In genomic region chr6:154806804-154807203, GRCh38 we compare ENCODE assay signal across 28 cellular contexts.
A peak's percentile ranks its signal among the peaks of the same experiment; 100 is the strongest.
DNase-seq lines count a peak whose midpoint lies in the region; ATAC-seq, FAIRE-seq and TF ChIP-seq lines count a peak whose summit lies in the region.
"Had no signal": no experiment of that assay in that cellular context is flagged by ENCODE, and none has a peak within 500 bp of the region (broad histone marks: within the 10 kb centered on the region; RNA-seq: fewer than 3 reads in every experiment).

No MANE protein-coding gene starts in this region.

- H3K79me2 ChIP-seq in astrocyte (ENCODE audit: insufficient read depth, low read length) = peaks cover 5% of the 10 kb centered on the region

- CTCF ChIA-PET in MCF 10A (lab: Yijun Ruan, JAX) = interaction anchor here (0.5 to 10.1 kb wide), 6 partner anchors 35 to 1942 kb away, joined by 3 to 140 read pairs (median 6); no protein-coding TSS in a partner anchor

- no peaks in the 10 kb centered on the region for H3K27me3 Mint-ChIP-seq in MCF 10A (ENCODE audit: insufficient read depth, unreplicated experiment)
- no peaks in the 10 kb centered on the region for H3K27me3 Mint-ChIP-seq in astrocyte (ENCODE audit: low read depth, unreplicated experiment)
- H3K27me3 Mint-ChIP-seq: type B pancreatic cell had no signal

- no peaks in the 10 kb centered on the region for H3K36me3 ChIP-seq in breast epithelium
- H3K36me3 ChIP-seq in astrocyte (ENCODE audit: insufficient read depth, low read length) = peaks cover 32% of the 10 kb centered on the region
- H3K36me3 ChIP-seq in thoracic aorta = peaks cover 30% of the 10 kb centered on the region

- no peak overlapping the region for H3K4me2 ChIP-seq in astrocyte (ENCODE audit: low read length)
- H3K4me2 ChIP-seq: KMS-11 had no signal

- no peaks in the 10 kb centered on the region for H3K9me3 Mint-ChIP-seq in MCF 10A (ENCODE audit: unreplicated experiment)
- H3K9me3 Mint-ChIP-seq in astrocyte (ENCODE audit: unreplicated experiment) = no peaks in the 10 kb centered on the region
- H3K9me3 Mint-ChIP-seq: type B pancreatic cell had no signal

- peak overlapping the region; percentile 75 for H3K27ac Mint-ChIP-seq in MCF 10A (ENCODE audit: low read depth, unreplicated experiment)
- peak overlapping the region; percentile 50 for H3K27ac Mint-ChIP-seq in astrocyte (ENCODE audit: unreplicated experiment)
- H3K27ac Mint-ChIP-seq: type B pancreatic cell had no signal

- DNase-seq in MCF 10A (ENCODE audit: unreplicated experiment) (no peak), breast epithelium (ENCODE audit: low spot score in 2 of 2) (no peak), astrocyte (ENCODE audit: low read depth) (no peak), iris pigment epithelial cell (ENCODE audit: low read depth) (peak; percentile 19), thoracic aorta (ENCODE audit: low spot score) (no peak), HuH-7 (ENCODE audit: low spot score) (no peak), islet precursor cell (no peak)
- DNase-seq: activated CD8-positive, alpha-beta memory T cell treated with anti-CD3 and anti-CD28 coated beads for 24 hours; activated naive CD4-positive, alpha-beta T cell; activated T-cell treated with anti-CD3 and anti-CD28 coated beads, Interleukin-2, amount 50 U/mL, for 1 hour; DMS53; gastrocnemius medialis; H7; left cardiac atrium; mammary epithelial cell; NCI-H1436; NCI-H82; nucleus accumbens; T-helper 2 cell had no signal

- H3K4me3 Mint-ChIP-seq in MCF 10A (ENCODE audit: unreplicated experiment) = no peak overlapping the region
- no peak overlapping the region for H3K4me3 Mint-ChIP-seq in astrocyte (ENCODE audit: unreplicated experiment)
- H3K4me3 Mint-ChIP-seq: type B pancreatic cell had no signal

- H2AFZ ChIP-seq in astrocyte (ENCODE audit: low read depth, low read length) = no peak overlapping the region

- H3K27me3 ChIP-seq in breast epithelium = no peaks in the 10 kb centered on the region
- no peaks in the 10 kb centered on the region for H3K27me3 ChIP-seq in astrocyte (ENCODE audit: insufficient read depth, low read length)
- no peaks in the 10 kb centered on the region for H3K27me3 ChIP-seq in thoracic aorta (replicated peaks; ENCODE audit: insufficient read depth)
- H3K27me3 ChIP-seq: gastrocnemius medialis had no signal

- H3K4me1 ChIP-seq in breast epithelium (no peaks in the 10 kb centered on the region), astrocyte (ENCODE audit: insufficient read depth, low read length) (no peaks in the 10 kb centered on the region), thoracic aorta (ENCODE audit: control insufficient read depth in 1 of 2, low read depth in 2 of 2) (peaks cover 3 to 12% of the 10 kb centered on the region in 2 donors)

- no peak for TF ChIP-seq POLR2A in breast epithelium (IDR thresholded peaks at IDR 0.05)

- no peak overlapping the region for H3K9ac ChIP-seq in astrocyte (ENCODE audit: low read length)
- H3K9ac ChIP-seq: KMS-11 had no signal

- ATAC-seq in thoracic aorta (ENCODE audit: insufficient number of reproducible peaks, low FRiP score, low read depth) (no peak), GM21390 (IDR thresholded peaks at IDR 0.05; ENCODE audit: unreplicated experiment) (no peak)
- ATAC-seq: esophagus mucosa, gastrocnemius medialis, left cardiac atrium had no signal

- intact Hi-C loops in MCF 10A (cut with micrococcal nuclease) = no loop called here
- intact Hi-C loops in breast epithelium (cut with DNase I; ENCODE audit: low total_unique reads) = no loop called here

- H3K4me1 Mint-ChIP-seq in MCF 10A (ENCODE audit: insufficient read depth, unreplicated experiment) (no peaks in the 10 kb centered on the region), astrocyte (ENCODE audit: low read depth, unreplicated experiment) (peaks cover 6% of the 10 kb centered on the region)

- H3K9me3 ChIP-seq in breast epithelium (no peaks in the 10 kb centered on the region), astrocyte (ENCODE audit: insufficient read depth, low read depth, low read length) (no peaks in the 10 kb centered on the region), thoracic aorta (no peaks in the 10 kb centered on the region)
- H3K9me3 ChIP-seq: gastrocnemius medialis had no signal

- no peak overlapping the region for H3K27ac ChIP-seq in breast epithelium
- no peak overlapping the region for H3K27ac ChIP-seq in astrocyte (ENCODE audit: low read depth, low read length)
- H3K27ac ChIP-seq in thoracic aorta = peak overlapping the region; percentile 34 to 65
- H3K27ac ChIP-seq: coronary artery, gastrocnemius medialis, KMS-11, RWPE1, SK-N-MC, skin epidermis had no signal

- POLR2A ChIA-PET in MCF 10A (lab: Yijun Ruan, JAX) = interaction anchor here (0.9 to 2.4 kb wide), 3 partner anchors 72 to 131 kb away, joined by 3 to 10 read pairs (median 4); no protein-coding TSS in a partner anchor

- H3K36me3 Mint-ChIP-seq in MCF 10A (ENCODE audit: insufficient read depth, unreplicated experiment) (peaks cover 79% of the 10 kb centered on the region), astrocyte (ENCODE audit: low read depth, unreplicated experiment) (peaks cover 6% of the 10 kb centered on the region)

- FAIRE-seq in astrocyte (lab: Jason Lieb, UNC) = no peak
- FAIRE-seq: G401.6 had no signal

- TF ChIP-seq CTCF in MCF 10A (IDR thresholded peaks at IDR 0.05; ENCODE audit: unreplicated experiment) (no peak), breast epithelium (IDR thresholded peaks at IDR 0.05) (no peak), astrocyte (IDR thresholded peaks at IDR 0.05; ENCODE audit: insufficient read depth, low read depth, low read length) (no peak), thoracic aorta (IDR thresholded peaks at IDR 0.05) (no peak)

- no TSS peak for BruUV-seq in MCF 10A (replicated peaks; lab: Mats Ljungman, UMichigan)

- no peak overlapping the region for H3K4me3 ChIP-seq in breast epithelium
- no peak overlapping the region for H3K4me3 ChIP-seq in astrocyte (ENCODE audit: insufficient read depth, low read depth, low read length)
- H3K4me3 ChIP-seq in thoracic aorta = no peak overlapping the region
- H3K4me3 ChIP-seq: coronary artery, gastrocnemius medialis, SK-N-MC, skin epidermis had no signal

- peaks cover 6% of the 10 kb centered on the region for H4K20me1 ChIP-seq in astrocyte (ENCODE audit: insufficient read depth, low read length)

Comparison
In these comparisons a context has a peak if more than half of its experiments do, and no peak if none do; other contexts are left out.
1. H3K27ac ChIP-seq: peak in thoracic aorta (2 of 2); none in breast epithelium (0 of 2) and astrocyte (single experiment).